Comparison of ENCODE assay signal across 21 cellular contexts in the genomic region with DNA sequence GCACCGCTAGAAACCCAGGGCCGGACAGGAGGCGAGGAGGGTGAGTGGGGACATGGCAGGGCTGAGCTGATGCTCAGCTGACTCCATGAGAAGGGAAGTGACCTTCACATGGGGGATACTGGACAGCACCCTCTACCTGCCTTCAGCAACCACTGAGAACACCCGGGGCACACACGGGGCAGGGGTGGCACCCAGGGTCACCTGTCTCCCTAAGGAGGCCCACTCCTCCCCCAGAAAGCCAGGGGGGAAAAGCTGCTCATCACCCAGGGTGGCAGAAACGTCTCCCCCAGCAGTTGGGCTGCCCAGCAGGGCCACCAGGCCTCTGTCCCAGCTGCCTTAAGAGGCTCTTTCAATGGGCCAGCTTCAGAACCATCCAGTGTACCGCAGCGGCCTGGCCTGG. TPM values are rescaled to one million over a fixed set of nuclear protein-coding genes. Genes with fewer than 3 reads are reported as not detected.
A peak's percentile ranks its signal among the peaks of the same experiment; 100 is the strongest.
DNase-seq lines count a peak whose midpoint lies in the region; ATAC-seq, FAIRE-seq and TF ChIP-seq lines count a peak whose summit lies in the region.
"Had no signal": no experiment of that assay in that cellular context is flagged by ENCODE, and none has a peak within 500 bp of the region (broad histone marks: within the 10 kb centered on the region; RNA-seq: fewer than 3 reads in every experiment).

No MANE protein-coding gene starts in this region.

- no peak overlapping the region for H3K4me3 Mint-ChIP-seq in natural killer cell treated with Interleukin-12 subunit alpha and Interleukin-12 subunit beta and Interleukin-15 and Interleukin-18, amount 100 ng/mL, for 72 hours
- H3K4me3 Mint-ChIP-seq in natural killer cell: no peak overlapping the region
- H3K4me3 Mint-ChIP-seq: B cell; CD4-positive, CD25-positive, alpha-beta regulatory T cell; CD8-positive, alpha-beta memory T cell had no signal

- H3K36me3 Mint-ChIP-seq in natural killer cell treated with Interleukin-12 subunit alpha and Interleukin-12 subunit beta and Interleukin-15 and Interleukin-18, amount 100 ng/mL, for 72 hours: no peaks in the 10 kb centered on the region
- H3K36me3 Mint-ChIP-seq in natural killer cell: no peaks in the 10 kb centered on the region

- ATAC-seq in natural killer cell treated with Interleukin-12 subunit alpha and Interleukin-12 subunit beta and Interleukin-15 and Interleukin-18, amount 100 ng/mL, for 72 hours: no peak
- ATAC-seq in natural killer cell: no peak
- ATAC-seq in HG03108 (IDR thresholded peaks at IDR 0.05; ENCODE audit: unreplicated experiment): no peak

- H2AFZ ChIP-seq in osteoblast (ENCODE audit: low read length): no peak overlapping the region
- H2AFZ ChIP-seq: GM23248 had no signal

- H3K4me1 ChIP-seq in osteoblast (ENCODE audit: insufficient read depth, low read length): peaks cover 17% of the 10 kb centered on the region

- H3K27me3 ChIP-seq in bronchial epithelial cell (ENCODE audit: control insufficient read depth, insufficient read depth, low read length) (no peaks in the 10 kb centered on the region), osteoblast (ENCODE audit: insufficient read depth, low read length) (no peaks in the 10 kb centered on the region)
- H3K27me3 ChIP-seq: BLaER1 treated with 17β-estradiol and CSF1 and Interleukin-3, amounts not matched to agents 10 nM and 100 nM had no signal

- no peaks in the 10 kb centered on the region for H3K27me3 Mint-ChIP-seq in natural killer cell treated with Interleukin-12 subunit alpha and Interleukin-12 subunit beta and Interleukin-15 and Interleukin-18, amount 100 ng/mL, for 72 hours
- no peaks in the 10 kb centered on the region for H3K27me3 Mint-ChIP-seq in natural killer cell (ENCODE audit: low read depth in 2 of 2)
- H3K27me3 Mint-ChIP-seq: B cell; CD4-positive, CD25-positive, alpha-beta regulatory T cell; CD8-positive, alpha-beta memory T cell had no signal

- peak; percentile 36 for FAIRE-seq in bronchial epithelial cell (lab: Jason Lieb, UNC)
- FAIRE-seq: D721Med, GM12892, GM18507 had no signal

- no peaks in the 10 kb centered on the region for H3K79me2 ChIP-seq in osteoblast (ENCODE audit: insufficient read depth, low read length)

- peaks cover 0 to 8% of the 10 kb centered on the region in 2 donors for H3K4me1 Mint-ChIP-seq in natural killer cell treated with Interleukin-12 subunit alpha and Interleukin-12 subunit beta and Interleukin-15 and Interleukin-18, amount 100 ng/mL, for 72 hours (ENCODE audit: low read depth in 2 of 2)
- H3K4me1 Mint-ChIP-seq in natural killer cell: peaks cover 0 to 7% of the 10 kb centered on the region in 2 donors
- H3K4me1 Mint-ChIP-seq: CD8-positive, alpha-beta memory T cell had no signal

- peaks cover 12% of the 10 kb centered on the region for H4K20me1 ChIP-seq in osteoblast (ENCODE audit: insufficient read depth, low read length)

- peak; percentile 39 for DNase-seq in natural killer cell treated with Interleukin-12 subunit alpha and Interleukin-12 subunit beta and Interleukin-15 and Interleukin-18, amount 100 ng/mL, for 72 hours (ENCODE audit: low spot score)
- DNase-seq in natural killer cell: no peak
- no peak for DNase-seq in bronchial epithelial cell (ENCODE audit: low read depth)
- DNase-seq in osteoblast (ENCODE audit: insufficient read length, low spot score, missing footprints): peak; percentile 66
- DNase-seq in CD1c-positive myeloid dendritic cell (ENCODE audit: extremely low spot score): no peak
- DNase-seq: CD4-positive, CD25-positive, alpha-beta regulatory T cell; CD8-positive, alpha-beta memory T cell; COR-L47; DMS153; DMS79; GDM1; GM23248; HCEC 1CT; IMR-90 had no signal

- no peak overlapping the region for H3K4me3 ChIP-seq in bronchial epithelial cell (ENCODE audit: low read depth, low read length)
- no peak overlapping the region for H3K4me3 ChIP-seq in osteoblast (ENCODE audit: insufficient read depth, low read length)
- H3K4me3 ChIP-seq: BLaER1 treated with 17β-estradiol and CSF1 and Interleukin-3, amounts not matched to agents 10 nM and 100 nM; GM23248 had no signal

- H3K36me3 ChIP-seq in bronchial epithelial cell (ENCODE audit: control insufficient read depth, insufficient read depth, low read length): peaks cover 12% of the 10 kb centered on the region
- H3K36me3 ChIP-seq in osteoblast (ENCODE audit: insufficient read depth, low read length): peaks cover 50% of the 10 kb centered on the region

- no peak overlapping the region for H3K27ac Mint-ChIP-seq in natural killer cell treated with Interleukin-12 subunit alpha and Interleukin-12 subunit beta and Interleukin-15 and Interleukin-18, amount 100 ng/mL, for 72 hours
- H3K27ac Mint-ChIP-seq in natural killer cell: no peak overlapping the region
- H3K27ac Mint-ChIP-seq: B cell; CD4-positive, CD25-positive, alpha-beta regulatory T cell had no signal

- H3K27ac ChIP-seq in osteoblast (ENCODE audit: low read depth, low read length): no peak overlapping the region
- H3K27ac ChIP-seq: BLaER1 treated with 17β-estradiol and CSF1 and Interleukin-3, amounts not matched to agents 10 nM and 100 nM; GM23248; HL-60 had no signal

- intact Hi-C loops in natural killer cell (cut with micrococcal nuclease): loop anchor here (1.0 kb wide), 1 partner anchor 17 kb away; no protein-coding TSS in a partner anchor

- TF ChIP-seq CTCF in natural killer cell (IDR thresholded peaks at IDR 0.05) (no peak), bronchial epithelial cell (IDR thresholded peaks at IDR 0.05; ENCODE audit: insufficient read depth, low read length, severe bottlenecking) (no peak), osteoblast (IDR thresholded peaks at IDR 0.05; ENCODE audit: extremely low read depth, low read depth, low read length) (no peak)

- H3K9me3 ChIP-seq in osteoblast (ENCODE audit: low read depth, low read length): no peaks in the 10 kb centered on the region
- H3K9me3 ChIP-seq: BLaER1 treated with 17β-estradiol and CSF1 and Interleukin-3, amounts not matched to agents 10 nM and 100 nM had no signal

- no peaks in the 10 kb centered on the region for H3K9me3 Mint-ChIP-seq in natural killer cell treated with Interleukin-12 subunit alpha and Interleukin-12 subunit beta and Interleukin-15 and Interleukin-18, amount 100 ng/mL, for 72 hours
- no peaks in the 10 kb centered on the region for H3K9me3 Mint-ChIP-seq in natural killer cell
- H3K9me3 Mint-ChIP-seq: CD4-positive, CD25-positive, alpha-beta regulatory T cell; CD8-positive, alpha-beta memory T cell had no signal

- no peak overlapping the region for H3K4me2 ChIP-seq in osteoblast (ENCODE audit: insufficient read depth, low read length)
- H3K4me2 ChIP-seq: BLaER1 treated with 17β-estradiol and CSF1 and Interleukin-3, amounts not matched to agents 10 nM and 100 nM had no signal

RNA-seq across cellular contexts. Expression of a gene that starts 29.2 kb away (rescaled TPM):
- total RNA-seq in natural killer cell treated with Interleukin-12 subunit alpha and Interleukin-12 subunit beta and Interleukin-15 and Interleukin-18, amount 100 ng/mL, for 72 hours: 10 to 100 TPM; 15.6 to 32.1 TPM
- total RNA-seq in natural killer cell (1 to 10 TPM; 3.7 to 6.4 (median 4.8) TPM), bronchial epithelial cell (182 and 253 TPM in 2 replicates), osteoblast (163 and 182 TPM in 2 replicates)

Comparison
In these comparisons a context has a peak if more than half of its experiments do, and no peak if none do; other contexts are left out.
1. DNase-seq: peak in natural killer cell treated with Interleukin-12 subunit alpha and Interleukin-12 subunit beta and Interleukin-15 and Interleukin-18, amount 100 ng/mL, for 72 hours (single experiment) and osteoblast (single experiment); none in natural killer cell (single experiment), bronchial epithelial cell (single experiment) and CD1c-positive myeloid dendritic cell (single experiment).